12 cellular contexts compared by ENCODE assay signal in genomic region chr6:16436550-16436949, GRCh38.
A peak's percentile ranks its signal among the peaks of the same experiment; 100 is the strongest.
DNase-seq lines count a peak whose midpoint lies in the region; ATAC-seq lines count a peak whose summit lies in the region.
"Had no signal": no experiment of that assay in that cellular context is flagged by ENCODE, and none has a peak within 500 bp of the region (broad histone marks: within the 10 kb centered on the region; RNA-seq: fewer than 3 reads in every experiment).

No MANE protein-coding gene starts in this region.

- peak; percentile 58 for DNase-seq in activated CD4-positive, alpha-beta T cell treated with anti-CD3 and anti-CD28 coated beads for 36 hours
- no peak for DNase-seq in activated CD4-positive, alpha-beta T cell treated with anti-CD3 and anti-CD28 coated beads for 1 hour
- peak; percentile 33 for DNase-seq in activated CD4-positive, alpha-beta T cell treated with anti-CD3 and anti-CD28 coated beads, Interleukin-2, amount 10 ng/mL, durations not matched to agents 7 days and 5 days
- peak; percentile 41 for DNase-seq in activated naive CD8-positive, alpha-beta T cell treated with anti-CD3 and anti-CD28 coated beads, Interleukin-2, amount 50 U/mL, for 24 hours
- peak; percentile 59 for DNase-seq in stimulated activated CD8-positive, alpha-beta memory T cell treated with anti-CD3 and anti-CD28 coated beads, Interleukin-4, amount 100 ng/mL, for 48 hours
- no peak for DNase-seq in NCI-H146 (lab: John Stamatoyannopoulos, UW)
- DNase-seq: dermis blood vessel endothelial cell, NCI-H1417 treated with DMSO at 0.1 percent for 48 hours, NCI-H446 treated with DMSO at 0.1 percent for 48 hours, stomach had no signal

- peaks cover 18% of the 10 kb centered on the region for H3K36me3 Mint-ChIP-seq in activated CD4-positive, alpha-beta T cell treated with anti-CD3 and anti-CD28 coated beads for 36 hours (ENCODE audit: low read depth)
- peaks cover 30% of the 10 kb centered on the region for H3K36me3 Mint-ChIP-seq in activated CD4-positive, alpha-beta T cell treated with anti-CD3 and anti-CD28 coated beads, Interleukin-2, amount 10 ng/mL, durations not matched to agents 7 days and 5 days (ENCODE audit: low read depth)
- H3K36me3 Mint-ChIP-seq in activated naive CD8-positive, alpha-beta T cell treated with anti-CD3 and anti-CD28 coated beads, Interleukin-2, amount 50 U/mL, for 24 hours (ENCODE audit: low read depth), result peaks cover 15% of the 10 kb centered on the region

- POLR2A ChIA-PET in activated CD4-positive, alpha-beta T cell treated with anti-CD3 and anti-CD28 coated beads for 36 hours (lab: Charles Lee), result interaction anchor here (0.7 kb wide), 1 partner anchor 22 kb away, joined by 3 read pairs; no protein-coding TSS in a partner anchor
- POLR2A ChIA-PET in activated CD4-positive, alpha-beta T cell treated with anti-CD3 and anti-CD28 coated beads, Interleukin-2, amount 10 ng/mL, durations not matched to agents 7 days and 5 days (lab: Charles Lee), result no interaction called here

- peak overlapping the region; percentile 93 for H3K27ac Mint-ChIP-seq in activated CD4-positive, alpha-beta T cell treated with anti-CD3 and anti-CD28 coated beads for 36 hours
- H3K27ac Mint-ChIP-seq in activated CD4-positive, alpha-beta T cell treated with anti-CD3 and anti-CD28 coated beads, Interleukin-2, amount 10 ng/mL, durations not matched to agents 7 days and 5 days, result peak overlapping the region; percentile 79
- peak overlapping the region; percentile 83 for H3K27ac Mint-ChIP-seq in activated naive CD8-positive, alpha-beta T cell treated with anti-CD3 and anti-CD28 coated beads, Interleukin-2, amount 50 U/mL, for 24 hours

- ATAC-seq in activated CD4-positive, alpha-beta T cell treated with anti-CD3 and anti-CD28 coated beads for 36 hours, result peak; percentile 61
- ATAC-seq in activated naive CD8-positive, alpha-beta T cell treated with anti-CD3 and anti-CD28 coated beads, Interleukin-2, amount 50 U/mL, for 24 hours, result peak; percentile 71
- ATAC-seq in GM18502 (IDR thresholded peaks at IDR 0.05; ENCODE audit: poor library complexity, unreplicated experiment) (no peak), GM18907 (IDR thresholded peaks at IDR 0.05; ENCODE audit: unreplicated experiment) (no peak)

- H3K27me3 Mint-ChIP-seq in activated CD4-positive, alpha-beta T cell treated with anti-CD3 and anti-CD28 coated beads for 36 hours, result no peaks in the 10 kb centered on the region
- H3K27me3 Mint-ChIP-seq in activated CD4-positive, alpha-beta T cell treated with anti-CD3 and anti-CD28 coated beads, Interleukin-2, amount 10 ng/mL, durations not matched to agents 7 days and 5 days, result no peaks in the 10 kb centered on the region
- no peaks in the 10 kb centered on the region for H3K27me3 Mint-ChIP-seq in activated naive CD8-positive, alpha-beta T cell treated with anti-CD3 and anti-CD28 coated beads, Interleukin-2, amount 50 U/mL, for 24 hours

- H3K9me3 Mint-ChIP-seq in activated CD4-positive, alpha-beta T cell treated with anti-CD3 and anti-CD28 coated beads for 36 hours (ENCODE audit: low read depth), result no peaks in the 10 kb centered on the region
- no peaks in the 10 kb centered on the region for H3K9me3 Mint-ChIP-seq in activated CD4-positive, alpha-beta T cell treated with anti-CD3 and anti-CD28 coated beads, Interleukin-2, amount 10 ng/mL, durations not matched to agents 7 days and 5 days
- H3K9me3 Mint-ChIP-seq in activated naive CD8-positive, alpha-beta T cell treated with anti-CD3 and anti-CD28 coated beads, Interleukin-2, amount 50 U/mL, for 24 hours, result peaks cover 8% of the 10 kb centered on the region

- peaks cover 71% of the 10 kb centered on the region for H3K4me1 Mint-ChIP-seq in activated CD4-positive, alpha-beta T cell treated with anti-CD3 and anti-CD28 coated beads for 36 hours
- H3K4me1 Mint-ChIP-seq in activated CD4-positive, alpha-beta T cell treated with anti-CD3 and anti-CD28 coated beads, Interleukin-2, amount 10 ng/mL, durations not matched to agents 7 days and 5 days, result peaks cover 66% of the 10 kb centered on the region
- peaks cover 79% of the 10 kb centered on the region for H3K4me1 Mint-ChIP-seq in activated naive CD8-positive, alpha-beta T cell treated with anti-CD3 and anti-CD28 coated beads, Interleukin-2, amount 50 U/mL, for 24 hours

- CTCF ChIA-PET in activated CD4-positive, alpha-beta T cell treated with anti-CD3 and anti-CD28 coated beads for 36 hours (lab: Charles Lee), result interaction anchor here (1.1 kb wide), 1 partner anchor 334 kb away, joined by 3 read pairs; no protein-coding TSS in a partner anchor
- CTCF ChIA-PET in activated CD4-positive, alpha-beta T cell treated with anti-CD3 and anti-CD28 coated beads, Interleukin-2, amount 10 ng/mL, durations not matched to agents 7 days and 5 days (lab: Charles Lee), result interaction anchor here (1.3 to 1.9 kb wide), 2 partner anchors 15 to 327 kb away, joined by 4 read pairs; no protein-coding TSS in a partner anchor

- intact Hi-C loops in activated CD4-positive, alpha-beta T cell treated with anti-CD3 and anti-CD28 coated beads for 36 hours (cut with DNase I, micrococcal nuclease), result loop anchor here (2.0 to 5.0 kb wide), 2 partner anchors 36 to 46 kb away; no protein-coding TSS in a partner anchor

- H3K4me3 Mint-ChIP-seq in activated CD4-positive, alpha-beta T cell treated with anti-CD3 and anti-CD28 coated beads for 36 hours, result peak overlapping the region; percentile 74
- peak overlapping the region; percentile 64 for H3K4me3 Mint-ChIP-seq in activated CD4-positive, alpha-beta T cell treated with anti-CD3 and anti-CD28 coated beads, Interleukin-2, amount 10 ng/mL, durations not matched to agents 7 days and 5 days
- peak overlapping the region; percentile 75 for H3K4me3 Mint-ChIP-seq in activated naive CD8-positive, alpha-beta T cell treated with anti-CD3 and anti-CD28 coated beads, Interleukin-2, amount 50 U/mL, for 24 hours

Comparison
In these comparisons a context has a peak if more than half of its experiments do, and no peak if none do; other contexts are left out.
1. DNase-seq: peak in activated CD4-positive, alpha-beta T cell treated with anti-CD3 and anti-CD28 coated beads for 36 hours (single experiment), activated CD4-positive, alpha-beta T cell treated with anti-CD3 and anti-CD28 coated beads, Interleukin-2, amount 10 ng/mL, durations not matched to agents 7 days and 5 days (single experiment), activated naive CD8-positive, alpha-beta T cell treated with anti-CD3 and anti-CD28 coated beads, Interleukin-2, amount 50 U/mL, for 24 hours (single experiment) and stimulated activated CD8-positive, alpha-beta memory T cell treated with anti-CD3 and anti-CD28 coated beads, Interleukin-4, amount 100 ng/mL, for 48 hours (single experiment); none in activated CD4-positive, alpha-beta T cell treated with anti-CD3 and anti-CD28 coated beads for 1 hour (single experiment) and NCI-H146 (single experiment).
2. ATAC-seq: peak in activated CD4-positive, alpha-beta T cell treated with anti-CD3 and anti-CD28 coated beads for 36 hours (single experiment) and activated naive CD8-positive, alpha-beta T cell treated with anti-CD3 and anti-CD28 coated beads, Interleukin-2, amount 50 U/mL, for 24 hours (single experiment); none in GM18502 (single experiment) and GM18907 (single experiment).
3. Peak in every context shown above with its lines, with median percentiles within 50 percentile points of each other: H3K27ac Mint-ChIP-seq and H3K4me3 Mint-ChIP-seq.